ENCODE assay signal across 13 cellular contexts in genomic region chr22:36341640-36342041, GRCh38. TPM values are rescaled to one million over a fixed set of nuclear protein-coding genes. Genes with fewer than 3 reads are reported as not detected.
A peak's percentile ranks its signal among the peaks of the same experiment; 100 is the strongest.
DNase-seq lines count a peak whose midpoint lies in the region; ATAC-seq and TF ChIP-seq lines count a peak whose summit lies in the region.
"Had no signal": no experiment of that assay in that cellular context is flagged by ENCODE, and none has a peak within 500 bp of the region (broad histone marks: within the 10 kb centered on the region; RNA-seq: fewer than 3 reads in every experiment).

No MANE protein-coding gene starts in this region.

- no peak overlapping the region; the same call in 2 of the 3 replicates for H2BK15ac ChIP-seq in IMR-90 (ENCODE audit: low read depth, low read length)

- H3K79me1 ChIP-seq in IMR-90 (ENCODE audit: low read depth in 1 of 2, low read length in 2 of 2), result peaks cover 1 to 66% of the 10 kb centered on the region in 2 experiments; a peak in 3 of 4 replicates

- CTCF ChIA-PET in IMR-90 (lab: Yijun Ruan, JAX), result no interaction called here

- peak overlapping the region; percentile 61; the same call in 1 of the 2 replicates for H2AK5ac ChIP-seq in IMR-90 (ENCODE audit: low read depth, low read length)

- WGBS in IMR-90 (ENCODE audit: extremely low coverage in 2 of 2, insufficient read length in 1 of 2), 2 experiments, result 96% methylated on average over 5 of the region's 10 CpGs; no CpG with 5 or more reads in 1 of the 2 experiments
- WGBS in spleen, 5 donors, result 80 to 90% (median 85%) methylated on average over 10 of the region's 10 CpGs

- peak overlapping the region; percentile 12; the same call in 1 of the 2 replicates for H3K27ac ChIP-seq in IMR-90 (ENCODE audit: insufficient read depth, low read length)
- H3K27ac ChIP-seq in spleen, result peak overlapping the region in 7 of 8 donors; percentile 42 to 100 (median 89)
- H3K27ac ChIP-seq: HL-60 had no signal

- H3K56ac ChIP-seq in IMR-90 (ENCODE audit: extremely low read depth, insufficient read depth, low read length), result no peak overlapping the region

- dilution Hi-C loops in IMR-90 (cut with HindIII; ENCODE audit: low sequenced_read_pairs, unreplicated experiment), result no loop called here

- POLR2A ChIA-PET in IMR-90 (lab: Charles Lee; ENCODE audit: unreplicated experiment), result no interaction called here

- H2AFZ ChIP-seq in IMR-90 (replicated peaks; ENCODE audit: low read length, poor library complexity), result peak overlapping the region; percentile 15
- H2AFZ ChIP-seq: GM23248 had no signal

- intact Hi-C loops in IMR-90 (cut with micrococcal nuclease) (no loop called here), spleen (cut with DNase I; ENCODE audit: low total_unique reads) (no loop called here)

- H3K9me3 ChIP-seq in IMR-90 (ENCODE audit: control insufficient read depth, insufficient read depth, low read length) (no peaks in the 10 kb centered on the region), spleen (no peaks in the 10 kb centered on the region)

- H4K5ac ChIP-seq in IMR-90 (ENCODE audit: low read depth, low read length), result no peak overlapping the region

- peak overlapping the region; percentile 32; the same call in 1 of the 2 replicates for H3K4ac ChIP-seq in IMR-90 (ENCODE audit: low read depth, low read length)

- H4K8ac ChIP-seq in IMR-90 (ENCODE audit: low read depth in 2 of 2, low read length in 2 of 2), result peak overlapping the region in 1 of 2 experiments; percentile 17; a peak in 1 of 4 replicates

- no peak for TF ChIP-seq RAD21 in IMR-90 (IDR thresholded peaks at IDR 0.05; ENCODE audit: low read length)

- DNase-seq in IMR-90 (no peak), inferior parietal cortex (ENCODE audit: extremely low spot score) (peak; percentile 70), spleen (no peak), NCI-H345 (lab: John Stamatoyannopoulos, UW) (no peak)
- no peak for DNase-seq in activated naive CD4-positive, alpha-beta T cell treated with anti-CD3 and anti-CD28 coated beads, Interleukin-2, amount 50 U/mL, for 72 hours (ENCODE audit: low spot score in 2 of 2)
- DNase-seq: activated gamma-delta T cell; GM23248; kidney; NCI-H1048; stimulated activated CD8-positive, alpha-beta memory T cell treated with anti-CD3 and anti-CD28 coated beads, Interleukin-4, amount 100 ng/mL, for 48 hours had no signal

- H3K9me3 Mint-ChIP-seq in activated naive CD4-positive, alpha-beta T cell treated with anti-CD3 and anti-CD28 coated beads, Interleukin-2, amount 50 U/mL, for 72 hours, result no peaks in the 10 kb centered on the region

- ATAC-seq in IMR-90 (ENCODE audit: low read depth) (no peak), SK-N-SH treated with all-trans-retinoic acid at 6 μM for 48 hours (no peak), GM19023 (IDR thresholded peaks at IDR 0.05; ENCODE audit: unreplicated experiment) (no peak)
- ATAC-seq in activated naive CD4-positive, alpha-beta T cell treated with anti-CD3 and anti-CD28 coated beads, Interleukin-2, amount 50 U/mL, for 72 hours, result no peak

- H3K27ac Mint-ChIP-seq in activated naive CD4-positive, alpha-beta T cell treated with anti-CD3 and anti-CD28 coated beads, Interleukin-2, amount 50 U/mL, for 72 hours, result peak overlapping the region; percentile 87 to 88

- peak overlapping the region; percentile 26 for H2AK9ac ChIP-seq in IMR-90 (replicated peaks; ENCODE audit: low read depth, low read length, poor library complexity)

- peaks cover 99% of the 10 kb centered on the region for H4K20me1 ChIP-seq in IMR-90 (ENCODE audit: insufficient read depth, low read length)

- H2BK120ac ChIP-seq in IMR-90 (ENCODE audit: low read depth, low read length), result no peak overlapping the region

- no peak overlapping the region; the same call in 1 of the 2 replicates for H2BK20ac ChIP-seq in IMR-90 (ENCODE audit: low read depth, low read length)

- H3K36me3 Mint-ChIP-seq in activated naive CD4-positive, alpha-beta T cell treated with anti-CD3 and anti-CD28 coated beads, Interleukin-2, amount 50 U/mL, for 72 hours, result peaks cover 41 to 62% of the 10 kb centered on the region in 2 donors

- no peak for TF ChIP-seq POLR2A in IMR-90 (IDR thresholded peaks at IDR 0.05; ENCODE audit: low read depth, low read length)
- no peak for TF ChIP-seq POLR2A in spleen (IDR thresholded peaks at IDR 0.05)

- in situ Hi-C loops in IMR-90 (cut with MboI; ENCODE audit: low sequenced_read_pairs), result no loop called here

- BruUV-seq in IMR-90 (replicated peaks; lab: Mats Ljungman, UMichigan), result no TSS peak

- TF ChIP-seq CTCF in IMR-90 (conservative IDR thresholded peaks at IDR 0.05; ENCODE audit: low read depth, low read length), result no peak
- TF ChIP-seq CTCF in spleen (IDR thresholded peaks at IDR 0.05 in 8 of 11, conservative IDR thresholded peaks at IDR 0.05 in 3 of 11), result no peak

- H3K4me2 ChIP-seq in IMR-90 (ENCODE audit: low read depth, low read length), result no peak overlapping the region

- H4K91ac ChIP-seq in IMR-90 (ENCODE audit: insufficient read depth, low read depth, low read length), result no peak overlapping the region

- peaks cover 35% of the 10 kb centered on the region for H3K9me1 ChIP-seq in IMR-90 (ENCODE audit: insufficient read depth, low read length)

- peaks cover 80% of the 10 kb centered on the region for H3K36me3 ChIP-seq in IMR-90 (ENCODE audit: control insufficient read depth, insufficient read depth, low read length)
- H3K36me3 ChIP-seq in spleen, result peaks cover 2 to 100% (median 93%) of the 10 kb centered on the region in 6 donors

- peak overlapping the region; percentile 75; the same call in 1 of the 2 replicates for H3K23ac ChIP-seq in IMR-90 (ENCODE audit: low read depth, low read length)

- peaks cover 39% of the 10 kb centered on the region for H3K4me1 ChIP-seq in IMR-90 (ENCODE audit: control insufficient read depth, insufficient read depth, low read length)
- peaks cover 81 to 100% (median 94%) of the 10 kb centered on the region in 6 donors for H3K4me1 ChIP-seq in spleen

- no peak overlapping the region; the same call in 1 of the 2 replicates for H3K9ac ChIP-seq in IMR-90 (ENCODE audit: low read depth, low read length)
- H3K9ac ChIP-seq: GM23248 had no signal

- no peak overlapping the region for H3K4me3 ChIP-seq in IMR-90 (ENCODE audit: insufficient read depth, low read depth, low read length)
- H3K4me3 ChIP-seq in spleen, result no peak overlapping the region
- H3K4me3 ChIP-seq: GM23248 had no signal

- peak overlapping the region; percentile 55 for H3K14ac ChIP-seq in IMR-90 (replicated peaks; ENCODE audit: low read depth, low read length)

- H2BK5ac ChIP-seq in IMR-90 (ENCODE audit: low read depth, low read length, poor library complexity, severe bottlenecking), result peak overlapping the region; percentile 72

- H3K18ac ChIP-seq in IMR-90 (ENCODE audit: low read depth, low read length), result no peak overlapping the region

- H3K27me3 ChIP-seq in IMR-90 (ENCODE audit: control insufficient read depth, insufficient read depth, low read length) (no peaks in the 10 kb centered on the region), spleen (replicated peaks in 1 of 7) (no peaks in the 10 kb centered on the region)

TF ChIP-seq in IMR-90, 13 proteins besides CTCF, POLR2A, EP300 and RAD21 (continues in another document):
- TF ChIP-seq MAFK (IDR thresholded peaks at IDR 0.05; ENCODE audit: low read depth, low read length) (no peak), BHLHE40 (IDR thresholded peaks at IDR 0.05; ENCODE audit: low read depth, low read length) (no peak), MAZ (IDR thresholded peaks at IDR 0.05; ENCODE audit: borderline replicate concordance, low read depth, low read length) (no peak), USF2 (IDR thresholded peaks at IDR 0.05; ENCODE audit: low read depth, low read length) (no peak), CHD1 (IDR thresholded peaks at IDR 0.05; ENCODE audit: low read depth, low read length) (no peak), FOS (IDR thresholded peaks at IDR 0.05; ENCODE audit: low read depth, low read length) (no peak), RFX5 (IDR thresholded peaks at IDR 0.05; ENCODE audit: low read depth, low read length) (no peak), RCOR1 (IDR thresholded peaks at IDR 0.05; ENCODE audit: insufficient replicate concordance, low read length) (no peak), SMC3 (IDR thresholded peaks at IDR 0.05; ENCODE audit: low read depth, low read length) (no peak)

TF ChIP-seq in SK-N-SH treated with all-trans-retinoic acid at 6 μM for 48 hours, 23 proteins besides CTCF, POLR2A, EP300 and RAD21 (continues in another document):
- TF ChIP-seq ZFP30 (CRISPR knock-in tag; IDR thresholded peaks at IDR 0.05) (no peak), ARNTL (CRISPR knock-in tag; IDR thresholded peaks at IDR 0.05; ENCODE audit: borderline replicate concordance, low read depth) (no peak), ZNF70 (CRISPR knock-in tag; IDR thresholded peaks at IDR 0.05) (no peak), ZC3H10 (CRISPR knock-in tag; IDR thresholded peaks at IDR 0.05) (no peak), ZNF8 (CRISPR knock-in tag; IDR thresholded peaks at IDR 0.05) (no peak), ZNF565 (CRISPR knock-in tag; conservative IDR thresholded peaks at IDR 0.05; ENCODE audit: low read depth) (no peak), ISL1 (CRISPR knock-in tag; IDR thresholded peaks at IDR 0.05) (no peak), ZFP3 (CRISPR knock-in tag; IDR thresholded peaks at IDR 0.05) (no peak), TCF4 (CRISPR knock-in tag; IDR thresholded peaks at IDR 0.05; ENCODE audit: borderline replicate concordance) (no peak), PPARA (CRISPR knock-in tag; IDR thresholded peaks at IDR 0.05; ENCODE audit: borderline replicate concordance) (no peak)

RNA-seq across cellular contexts. Expression of gene MYH9, which starts 46.1 kb away (rescaled TPM):
- total RNA-seq in IMR-90 (2012; rRNA removed) (554 and 783 TPM in 2 replicates), spleen (1,000 to 10,000 TPM in 4 of 7 donors, 100 to 1,000 TPM in 3; 575 to 1,376 (median 1,013) TPM)
- polyA plus RNA-seq in IMR-90 (2012; rRNA removed) (475 and 507 TPM in 2 replicates), spleen (100 to 1,000 TPM in 1 of 3 donors, 10 to 100 TPM in 2; 59.8 to 166 (median 71.1) TPM)
- polyA plus RNA-seq in IMR-90 (2012; cell fraction: cytosol; rRNA removed), result 197 and 382 TPM in 2 replicates
- 449 and 493 TPM in 2 replicates for polyA plus RNA-seq in IMR-90 (2012; cell fraction: nucleus; rRNA removed; ENCODE audit: low replicate concordance)
- total RNA-seq in activated naive CD4-positive, alpha-beta T cell treated with anti-CD3 and anti-CD28 coated beads, Interleukin-2, amount 50 U/mL, for 72 hours, result 100 to 1,000 TPM; 521 to 691 TPM
